In genomic region chr11:73810637-73811036, GRCh38 we compare ENCODE assay signal across 16 cellular contexts.
"Had no signal": no experiment of that assay in that cellular context is flagged by ENCODE, and none has a peak within 500 bp of the region (broad histone marks: within the 10 kb centered on the region; RNA-seq: fewer than 3 reads in every experiment).

No MANE protein-coding gene starts in this region.

- DNase-seq: activated CD4-positive, alpha-beta T cell treated with anti-CD3 and anti-CD28 coated beads for 36 hours; activated CD4-positive, alpha-beta T cell treated with anti-CD3 and anti-CD28 coated beads, Interleukin-2, amount 50 U/mL, for 4 hours; activated CD8-positive, alpha-beta memory T cell treated with anti-CD3 and anti-CD28 coated beads for 24 hours; activated CD8-positive, alpha-beta memory T cell treated with anti-CD3 and anti-CD28 coated beads, Interleukin-2, amount 50 U/mL, for 4 hours; activated naive CD4-positive, alpha-beta T cell treated with Interleukin-2 at 50 U/mL for 16 hours; activated naive CD8-positive, alpha-beta T cell treated with anti-CD3 and anti-CD28 coated beads, Interleukin-2, amount 10 ng/mL, durations not matched to agents 7 days and 5 days; activated T-cell treated with anti-CD3 and anti-CD28 coated beads, Interleukin-2, amount 50 U/mL, for 24 hours; endodermal cell; foreskin keratinocyte; left ventricle myocardium inferior; naive thymus-derived CD8-positive, alpha-beta T cell; stimulated activated CD4-positive, alpha-beta T cell treated with anti-CD3 and anti-CD28 coated beads, Interleukin-12 subunit alpha, Interleukin-12 subunit beta, amount 100 ng/mL, for 4 hours; stimulated activated CD4-positive, alpha-beta T cell treated with anti-CD3 and anti-CD28 coated beads, Interleukin-4, amount 100 ng/mL, for 4 hours; stimulated activated naive CD8-positive, alpha-beta T cell treated with anti-CD3 and anti-CD28 coated beads, Interleukin-15, Interleukin-2, amounts not matched to agents 100 U/mL and 50 U/mL, for 24 hours; T-helper 9 cell; upper lobe of right lung had no signal
